ENCODE assay signal across 8 cellular contexts in the genomic region with DNA sequence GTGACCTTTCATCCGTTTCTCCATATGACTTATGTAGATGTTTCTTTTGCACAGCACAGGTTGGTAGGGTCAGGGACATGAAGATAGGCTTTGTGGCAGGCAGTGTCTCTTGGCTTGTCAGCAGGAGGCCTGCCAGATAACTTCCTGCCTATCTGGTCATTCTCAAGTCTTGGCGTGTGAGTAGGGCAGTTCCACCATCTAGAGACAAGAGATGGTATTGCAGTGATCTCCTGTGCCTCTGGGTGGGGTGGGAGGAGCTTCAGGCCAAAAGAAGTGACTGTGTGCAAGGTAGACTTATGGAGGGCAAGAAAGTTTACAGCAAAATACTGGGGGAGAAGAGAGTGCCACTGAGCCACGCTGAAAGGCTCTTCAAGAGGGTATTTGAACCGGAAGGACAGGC. TPM values are rescaled to one million over a fixed set of nuclear protein-coding genes. Genes with fewer than 3 reads are reported as not detected.
DNase-seq lines count a peak whose midpoint lies in the region; ATAC-seq, FAIRE-seq and TF ChIP-seq lines count a peak whose summit lies in the region.

No MANE protein-coding gene starts in this region.

- H3K9me3 ChIP-seq in DND-41 (ENCODE audit: insufficient read depth, low read length, severe bottlenecking): no peaks in the 10 kb centered on the region
- no peaks in the 10 kb centered on the region for H3K9me3 ChIP-seq in tibial artery

- peaks cover 38% of the 10 kb centered on the region for H3K36me3 Mint-ChIP-seq in activated T-helper 1 cell treated with anti-CD3 and anti-CD28 coated beads, Interleukin-12 subunit alpha, Interleukin-12 subunit beta, Interleukin-2, Interleukin-4 antibody, amounts not matched to agents 30 ng/mL and 10 ng/mL and 1 ng/mL, durations not matched to agents 14 hours and 24 hours and 36 hours (ENCODE audit: low read depth)

- FAIRE-seq in HTR-8/SVneo (lab: Jason Lieb, UNC): peak; percentile 98

- TF ChIP-seq CTCF in DND-41 (IDR thresholded peaks at IDR 0.05; ENCODE audit: borderline replicate concordance, extremely low read depth, low read length, poor library complexity, severe bottlenecking) (peak; percentile 87), fibroblast of the aortic adventitia (IDR thresholded peaks at IDR 0.05; ENCODE audit: insufficient read depth, low read length) (peak; percentile 89), tibial artery (IDR thresholded peaks at IDR 0.05) (peak; percentile 63 to 67)

- H3K27me3 ChIP-seq in DND-41 (ENCODE audit: insufficient read depth, low read length, poor library complexity) (no peaks in the 10 kb centered on the region), tibial artery (no peaks in the 10 kb centered on the region)

- peak overlapping the region; percentile 71 for H3K4me3 Mint-ChIP-seq in activated T-helper 1 cell treated with anti-CD3 and anti-CD28 coated beads, Interleukin-12 subunit alpha, Interleukin-12 subunit beta, Interleukin-2, Interleukin-4 antibody, amounts not matched to agents 30 ng/mL and 10 ng/mL and 1 ng/mL, durations not matched to agents 14 hours and 24 hours and 36 hours

- H3K27ac ChIP-seq in DND-41 (ENCODE audit: low read length): peak overlapping the region; percentile 67; the same call in 1 of the 2 replicates
- no peak overlapping the region for H3K27ac ChIP-seq in tibial artery

- ATAC-seq in DND-41 (ENCODE audit: insufficient read depth, low read depth): peak; percentile 67
- ATAC-seq in GM21447 (IDR thresholded peaks at IDR 0.05; ENCODE audit: unreplicated experiment): peak; percentile 71

- H3K4me3 ChIP-seq in DND-41 (ENCODE audit: low read depth in 1 of 2, low read length in 2 of 2) (no peak overlapping the region), fibroblast of the aortic adventitia (ENCODE audit: low read depth, low read length) (no peak overlapping the region), tibial artery (no peak overlapping the region)

- no peaks in the 10 kb centered on the region for H3K9me3 Mint-ChIP-seq in activated T-helper 1 cell treated with anti-CD3 and anti-CD28 coated beads, Interleukin-12 subunit alpha, Interleukin-12 subunit beta, Interleukin-2, Interleukin-4 antibody, amounts not matched to agents 30 ng/mL and 10 ng/mL and 1 ng/mL, durations not matched to agents 14 hours and 24 hours and 36 hours

- H3K4me2 ChIP-seq in DND-41 (ENCODE audit: insufficient read depth, low read length): no peak overlapping the region

- H4K20me1 ChIP-seq in DND-41 (ENCODE audit: insufficient read depth, low read length): peaks cover 80% of the 10 kb centered on the region

- intact Hi-C loops in activated T-helper 1 cell treated with anti-CD3 and anti-CD28 coated beads, Interleukin-12 subunit alpha, Interleukin-12 subunit beta, Interleukin-2, Interleukin-4 antibody, amounts not matched to agents 30 ng/mL and 10 ng/mL and 1 ng/mL, durations not matched to agents 14 hours and 24 hours and 36 hours (cut with micrococcal nuclease): loop anchor here (1.0 to 10.0 kb wide), 6 partner anchors 11 to 1327 kb away; a partner anchor contains a TSS
- intact Hi-C loops in tibial artery (cut with DNase I; ENCODE audit: low total_unique reads): no loop called here

- no peaks in the 10 kb centered on the region for H3K27me3 Mint-ChIP-seq in activated T-helper 1 cell treated with anti-CD3 and anti-CD28 coated beads, Interleukin-12 subunit alpha, Interleukin-12 subunit beta, Interleukin-2, Interleukin-4 antibody, amounts not matched to agents 30 ng/mL and 10 ng/mL and 1 ng/mL, durations not matched to agents 14 hours and 24 hours and 36 hours (ENCODE audit: insufficient read depth)

- H3K4me1 ChIP-seq in DND-41 (ENCODE audit: insufficient read depth, low read length) (peaks cover 41% of the 10 kb centered on the region), tibial artery (peaks cover 0 to 31% (median 3%) of the 10 kb centered on the region in 4 donors)

- peak overlapping the region; percentile 86 for H3K27ac Mint-ChIP-seq in activated T-helper 1 cell treated with anti-CD3 and anti-CD28 coated beads, Interleukin-12 subunit alpha, Interleukin-12 subunit beta, Interleukin-2, Interleukin-4 antibody, amounts not matched to agents 30 ng/mL and 10 ng/mL and 1 ng/mL, durations not matched to agents 14 hours and 24 hours and 36 hours

- DNase-seq in DND-41 (peak; percentile 78), HTR-8/SVneo (ENCODE audit: insufficient read length, low spot score) (peak; percentile 91), RPMI7951 (ENCODE audit: low read depth) (peak; percentile 87), fibroblast of the aortic adventitia (ENCODE audit: low read depth) (peak; percentile 83), nucleus accumbens (lab: John Stamatoyannopoulos, UW) (peak in 31 of 56 donors; percentile 6 to 66 (median 28)), tibial artery (peak in 1 of 2 donors; percentile 58)
- peak; percentile 77 for DNase-seq in activated T-helper 1 cell treated with anti-CD3 and anti-CD28 coated beads, Interleukin-12 subunit alpha, Interleukin-12 subunit beta, Interleukin-2, Interleukin-4 antibody, amounts not matched to agents 30 ng/mL and 10 ng/mL and 1 ng/mL, durations not matched to agents 14 hours and 24 hours and 36 hours (ENCODE audit: low spot score)

- peaks cover 94% of the 10 kb centered on the region for H3K4me1 Mint-ChIP-seq in activated T-helper 1 cell treated with anti-CD3 and anti-CD28 coated beads, Interleukin-12 subunit alpha, Interleukin-12 subunit beta, Interleukin-2, Interleukin-4 antibody, amounts not matched to agents 30 ng/mL and 10 ng/mL and 1 ng/mL, durations not matched to agents 14 hours and 24 hours and 36 hours (ENCODE audit: low read depth)

- peaks cover 96% of the 10 kb centered on the region for H3K36me3 ChIP-seq in DND-41 (ENCODE audit: insufficient read depth, low read length)
- H3K36me3 ChIP-seq in tibial artery: peaks cover 17 to 85% (median 43%) of the 10 kb centered on the region in 3 donors

- H3K79me2 ChIP-seq in DND-41 (ENCODE audit: insufficient read depth, low read length): peaks cover 41% of the 10 kb centered on the region

- H2AFZ ChIP-seq in DND-41 (ENCODE audit: low read depth, low read length): no peak overlapping the region

- no peak overlapping the region for H3K9ac ChIP-seq in DND-41 (ENCODE audit: low read depth, low read length)

RNA-seq across cellular contexts. Expression of a gene that starts 11.0 kb away (rescaled TPM):
- 67.9 and 70.5 TPM in 2 replicates for total RNA-seq in RPMI7951 (2014; rRNA removed; shearing (Covaris generic))
- 50.3 and 52.0 TPM in 2 replicates for total RNA-seq in activated T-helper 1 cell treated with anti-CD3 and anti-CD28 coated beads, Interleukin-12 subunit alpha, Interleukin-12 subunit beta, Interleukin-2, Interleukin-4 antibody, amounts not matched to agents 30 ng/mL and 10 ng/mL and 1 ng/mL, durations not matched to agents 14 hours and 24 hours and 36 hours
- 20.4 and 38.7 TPM in 2 replicates for total RNA-seq in fibroblast of the aortic adventitia (ENCODE audit: low replicate concordance)

RNA-seq across cellular contexts. Expression of a gene that starts 24.8 kb away (rescaled TPM):
- total RNA-seq in RPMI7951 (2014; rRNA removed; shearing (Covaris generic)): 0.10 and 0.12 TPM in 2 replicates
- total RNA-seq in activated T-helper 1 cell treated with anti-CD3 and anti-CD28 coated beads, Interleukin-12 subunit alpha, Interleukin-12 subunit beta, Interleukin-2, Interleukin-4 antibody, amounts not matched to agents 30 ng/mL and 10 ng/mL and 1 ng/mL, durations not matched to agents 14 hours and 24 hours and 36 hours: 0.96 and 1.0 TPM in 2 replicates
- under 0.01 and 0.25 TPM in 2 replicates for total RNA-seq in fibroblast of the aortic adventitia (ENCODE audit: low replicate concordance)
